7 cellular contexts compared by ENCODE assay signal in genomic region chr2:105329197-105329554, GRCh38. TPM values are rescaled to one million over a fixed set of nuclear protein-coding genes. Genes with fewer than 3 reads are reported as not detected.
DNase-seq lines count a peak whose midpoint lies in the region; ATAC-seq and TF ChIP-seq lines count a peak whose summit lies in the region.

No MANE protein-coding gene starts in this region.

- peaks cover 25% of the 10 kb centered on the region for H3K4me1 ChIP-seq in hepatocyte (ENCODE audit: insufficient read depth)

- H3K27me3 ChIP-seq in hepatocyte = no peaks in the 10 kb centered on the region

- no peaks in the 10 kb centered on the region for H3K9me2 ChIP-seq in hepatocyte (replicated peaks; ENCODE audit: insufficient read depth)

- TF ChIP-seq CTCF in hepatocyte (IDR thresholded peaks at IDR 0.05; ENCODE audit: poor library complexity) = no peak

- WGBS in hepatocyte (ENCODE audit: low lambda C conversion rate, missing lambda C conversion rate) = 5% methylated on average over 4 of the region's 17 CpGs

- peak; percentile 16 for DNase-seq in activated T-helper 9 cell treated with anti-CD3 and anti-CD28 coated beads, Interleukin-2, amount 50 U/mL, for 16 hours (ENCODE audit: low read depth)
- DNase-seq in hepatocyte (ENCODE audit: low spot score) = no peak
- no peak for DNase-seq in foreskin melanocyte
- DNase-seq in NCI-H1105 treated with DMSO at 0.1 percent for 48 hours (lab: John Stamatoyannopoulos, UW) = no peak

- peak overlapping the region; percentile 87 for H3K27ac ChIP-seq in hepatocyte
- peak overlapping the region; percentile 41 to 99 (median 80) for H3K27ac ChIP-seq in skin epidermis

- H3K79me2 ChIP-seq in hepatocyte = peaks cover 63% of the 10 kb centered on the region

- H3K4me3 ChIP-seq in hepatocyte (peak overlapping the region; percentile 83), skin epidermis (peak overlapping the region; percentile 53 to 81 (median 59))

- no peaks in the 10 kb centered on the region for H3K36me3 ChIP-seq in hepatocyte (replicated peaks; ENCODE audit: insufficient read depth, low read depth)

- ATAC-seq in GM19023 (IDR thresholded peaks at IDR 0.05; ENCODE audit: unreplicated experiment) (peak; percentile 11), HG03460 (IDR thresholded peaks at IDR 0.05; ENCODE audit: unreplicated experiment) (peak; percentile 4)

- H3K9me3 ChIP-seq in hepatocyte (ENCODE audit: low read depth) = no peaks in the 10 kb centered on the region

- H3K4me2 ChIP-seq in hepatocyte = peak overlapping the region; percentile 91

- peak overlapping the region; percentile 86 for H2AFZ ChIP-seq in hepatocyte

- no peaks in the 10 kb centered on the region for H4K20me1 ChIP-seq in hepatocyte (ENCODE audit: insufficient read depth, poor library complexity, severe bottlenecking)

RNA-seq across cellular contexts. Expression of gene TGFBRAP1, which starts 0.4 kb away (rescaled TPM):
- 17.7 and 18.3 TPM in 2 replicates for total RNA-seq in hepatocyte
- polyA plus RNA-seq in hepatocyte = 10.4 and 11.0 TPM in 2 replicates

RNA-seq across cellular contexts. Expression of gene C2orf49, which starts 8.2 kb away (rescaled TPM):
- 16.3 and 19.6 TPM in 2 replicates for total RNA-seq in hepatocyte
- 13.5 and 16.9 TPM in 2 replicates for polyA plus RNA-seq in hepatocyte
